In genomic region chr2:191500566-191501389, GRCh38 we compare ENCODE assay signal across 18 cellular contexts.
DNase-seq lines count a peak whose midpoint lies in the region; ATAC-seq and TF ChIP-seq lines count a peak whose summit lies in the region.
"Had no signal": no experiment of that assay in that cellular context is flagged by ENCODE, and none has a peak within 500 bp of the region (broad histone marks: within the 10 kb centered on the region; RNA-seq: fewer than 3 reads in every experiment).

No MANE protein-coding gene starts in this region.

- peaks cover 36% of the 10 kb centered on the region for H3K4me1 Mint-ChIP-seq in GM23338
- H3K4me1 Mint-ChIP-seq in activated T-helper 1 cell treated with anti-CD3 and anti-CD28 coated beads, Interleukin-12 subunit alpha, Interleukin-12 subunit beta, Interleukin-2, Interleukin-4 antibody, amounts not matched to agents 30 ng/mL and 10 ng/mL and 1 ng/mL, durations not matched to agents 14 hours and 24 hours and 36 hours (ENCODE audit: low read depth) = no peaks in the 10 kb centered on the region
- H3K4me1 Mint-ChIP-seq: B cell had no signal

- no peaks in the 10 kb centered on the region for H3F3A ChIP-seq in GM23338 (replicated peaks; ENCODE audit: low read depth)

- H3K9me3 Mint-ChIP-seq in GM23338 = peaks cover 22% of the 10 kb centered on the region
- H3K9me3 Mint-ChIP-seq in activated T-helper 1 cell treated with anti-CD3 and anti-CD28 coated beads, Interleukin-12 subunit alpha, Interleukin-12 subunit beta, Interleukin-2, Interleukin-4 antibody, amounts not matched to agents 30 ng/mL and 10 ng/mL and 1 ng/mL, durations not matched to agents 14 hours and 24 hours and 36 hours = no peaks in the 10 kb centered on the region
- H3K9me3 Mint-ChIP-seq: effector memory CD8-positive, alpha-beta T cell had no signal

- no peak overlapping the region for H3K4me3 ChIP-seq in GM23338
- no peak overlapping the region for H3K4me3 ChIP-seq in ascending aorta
- no peak overlapping the region for H3K4me3 ChIP-seq in hepatocyte
- H3K4me3 ChIP-seq: SJSA1 had no signal

- H3K79me2 ChIP-seq in GM23338 (replicated peaks; ENCODE audit: insufficient read depth) (no peaks in the 10 kb centered on the region), hepatocyte (no peaks in the 10 kb centered on the region)

- no peak overlapping the region for H3K27ac ChIP-seq in GM23338 (ENCODE audit: low read depth)
- peak overlapping the region; percentile 3 to 36 for H3K27ac ChIP-seq in ascending aorta
- peak overlapping the region; percentile 49 for H3K27ac ChIP-seq in hepatocyte
- H3K27ac ChIP-seq: SJSA1 had no signal

- TF ChIP-seq CTCF in GM23338 (conservative IDR thresholded peaks at IDR 0.05; ENCODE audit: low read depth in 2 of 2) (no peak), ascending aorta (IDR thresholded peaks at IDR 0.05) (no peak), hepatocyte (IDR thresholded peaks at IDR 0.05; ENCODE audit: poor library complexity) (no peak)

- 59% methylated on average over 8 of the region's 8 CpGs for WGBS in hepatocyte (ENCODE audit: low lambda C conversion rate, missing lambda C conversion rate)

- H3K4me1 ChIP-seq in GM23338 (ENCODE audit: insufficient read depth) = peaks cover 26% of the 10 kb centered on the region
- H3K4me1 ChIP-seq in ascending aorta = peaks cover 0 to 15% of the 10 kb centered on the region in 2 donors
- H3K4me1 ChIP-seq in hepatocyte (ENCODE audit: insufficient read depth) = peaks cover 13% of the 10 kb centered on the region

- H3K36me3 ChIP-seq in GM23338 (ENCODE audit: insufficient read depth) (no peaks in the 10 kb centered on the region), ascending aorta (no peaks in the 10 kb centered on the region), hepatocyte (replicated peaks; ENCODE audit: insufficient read depth, low read depth) (no peaks in the 10 kb centered on the region)
- H3K36me3 ChIP-seq: SJSA1 had no signal

- no peak for DNase-seq in GM23338 (ENCODE audit: low spot score)
- DNase-seq in ascending aorta (ENCODE audit: low spot score in 2 of 2) = no peak
- peak; percentile 23 for DNase-seq in hepatocyte (ENCODE audit: low spot score)
- no peak for DNase-seq in sciatic nerve (ENCODE audit: low spot score)
- no peak for DNase-seq in activated T-helper 1 cell treated with anti-CD3 and anti-CD28 coated beads, Interleukin-12 subunit alpha, Interleukin-12 subunit beta, Interleukin-2, Interleukin-4 antibody, amounts not matched to agents 30 ng/mL and 10 ng/mL and 1 ng/mL, durations not matched to agents 14 hours and 24 hours and 36 hours (ENCODE audit: low spot score)
- DNase-seq in inferior parietal cortex (ENCODE audit: extremely low spot score) = no peak
- no peak for DNase-seq in effector CD4-positive, alpha-beta T cell
- no peak for DNase-seq in SIG-M5 treated with dmso at 0.1 percent for 504 hours (lab: John Stamatoyannopoulos, UW; ENCODE audit: unreplicated experiment)
- DNase-seq: activated CD8-positive, alpha-beta T cell treated with anti-CD3 and anti-CD28 coated beads, Interleukin-2, amount 10 ng/mL, durations not matched to agents 7 days and 5 days; activated effector memory CD4-positive, alpha-beta T cell treated with Interleukin-2 at 50 U/mL for 16 hours; DMS79; effector memory CD8-positive, alpha-beta T cell; glutamatergic neuron; NCI-H2081 treated with DMSO at 0.1 percent for 48 hours; nephron progenitor cell; NK-92 treated with Interleukin-12 subunit alpha and Interleukin-12 subunit beta, amount 100 ng/mL, for 24 hours had no signal

- H3K27me3 ChIP-seq in GM23338 (ENCODE audit: insufficient read depth) = no peaks in the 10 kb centered on the region
- H3K27me3 ChIP-seq in ascending aorta = no peaks in the 10 kb centered on the region
- no peaks in the 10 kb centered on the region for H3K27me3 ChIP-seq in hepatocyte
- H3K27me3 ChIP-seq: SJSA1 had no signal

- H3K9me3 ChIP-seq in ascending aorta = no peaks in the 10 kb centered on the region
- H3K9me3 ChIP-seq in hepatocyte (ENCODE audit: low read depth) = no peaks in the 10 kb centered on the region
- H3K9me3 ChIP-seq: SJSA1 had no signal

- no peak overlapping the region for H3K4me3 Mint-ChIP-seq in GM23338
- no peak overlapping the region for H3K4me3 Mint-ChIP-seq in activated T-helper 1 cell treated with anti-CD3 and anti-CD28 coated beads, Interleukin-12 subunit alpha, Interleukin-12 subunit beta, Interleukin-2, Interleukin-4 antibody, amounts not matched to agents 30 ng/mL and 10 ng/mL and 1 ng/mL, durations not matched to agents 14 hours and 24 hours and 36 hours
- H3K4me3 Mint-ChIP-seq: activated CD8-positive, alpha-beta T cell treated with anti-CD3 and anti-CD28 coated beads, Interleukin-2, amount 10 ng/mL, durations not matched to agents 7 days and 5 days; B cell; effector memory CD8-positive, alpha-beta T cell; nephron progenitor cell had no signal

- intact Hi-C loops in ascending aorta (cut with DNase I) (loop anchor here (1.0 to 5.0 kb wide), 5 partner anchors 198 to 335 kb away; partner anchors contain the start of gene MYO1B), sciatic nerve (cut with DNase I) (loop anchor here (5.0 kb wide), 1 partner anchor 253 kb away; the partner anchor contains the start of gene MYO1B)
- intact Hi-C loops in activated T-helper 1 cell treated with anti-CD3 and anti-CD28 coated beads, Interleukin-12 subunit alpha, Interleukin-12 subunit beta, Interleukin-2, Interleukin-4 antibody, amounts not matched to agents 30 ng/mL and 10 ng/mL and 1 ng/mL, durations not matched to agents 14 hours and 24 hours and 36 hours (cut with micrococcal nuclease) = loop anchor here (1.0 kb wide), 1 partner anchor 335 kb away; no protein-coding TSS in a partner anchor

- H3K4me2 ChIP-seq in GM23338 (no peak overlapping the region), hepatocyte (no peak overlapping the region)

- H3K27ac Mint-ChIP-seq in GM23338 = no peak overlapping the region; the same call in 1 of the 2 replicates
- no peak overlapping the region for H3K27ac Mint-ChIP-seq in activated T-helper 1 cell treated with anti-CD3 and anti-CD28 coated beads, Interleukin-12 subunit alpha, Interleukin-12 subunit beta, Interleukin-2, Interleukin-4 antibody, amounts not matched to agents 30 ng/mL and 10 ng/mL and 1 ng/mL, durations not matched to agents 14 hours and 24 hours and 36 hours
- H3K27ac Mint-ChIP-seq: activated CD8-positive, alpha-beta T cell treated with anti-CD3 and anti-CD28 coated beads, Interleukin-2, amount 10 ng/mL, durations not matched to agents 7 days and 5 days; B cell; effector memory CD8-positive, alpha-beta T cell; nephron progenitor cell had no signal

- H2AFZ ChIP-seq in GM23338 (no peak overlapping the region; the same call in 1 of the 2 replicates), hepatocyte (no peak overlapping the region)

- H3K36me3 Mint-ChIP-seq in GM23338 (ENCODE audit: low read depth) = peaks cover 17% of the 10 kb centered on the region; the same call in 2 of the 3 replicates
- no peaks in the 10 kb centered on the region for H3K36me3 Mint-ChIP-seq in activated T-helper 1 cell treated with anti-CD3 and anti-CD28 coated beads, Interleukin-12 subunit alpha, Interleukin-12 subunit beta, Interleukin-2, Interleukin-4 antibody, amounts not matched to agents 30 ng/mL and 10 ng/mL and 1 ng/mL, durations not matched to agents 14 hours and 24 hours and 36 hours (ENCODE audit: low read depth)

- peaks cover 8% of the 10 kb centered on the region for H3K27me3 Mint-ChIP-seq in GM23338 (ENCODE audit: insufficient read depth, low read depth, poor library complexity)
- no peaks in the 10 kb centered on the region for H3K27me3 Mint-ChIP-seq in activated T-helper 1 cell treated with anti-CD3 and anti-CD28 coated beads, Interleukin-12 subunit alpha, Interleukin-12 subunit beta, Interleukin-2, Interleukin-4 antibody, amounts not matched to agents 30 ng/mL and 10 ng/mL and 1 ng/mL, durations not matched to agents 14 hours and 24 hours and 36 hours (ENCODE audit: insufficient read depth)
- H3K27me3 Mint-ChIP-seq: B cell had no signal

- H4K20me1 ChIP-seq in GM23338 (replicated peaks; ENCODE audit: insufficient read depth) = no peaks in the 10 kb centered on the region
- H4K20me1 ChIP-seq in hepatocyte (ENCODE audit: insufficient read depth, poor library complexity, severe bottlenecking) = no peaks in the 10 kb centered on the region

- H3K9me2 ChIP-seq in GM23338 (ENCODE audit: insufficient read depth) = no peaks in the 10 kb centered on the region; the same call in 1 of the 2 replicates
- H3K9me2 ChIP-seq in hepatocyte (replicated peaks; ENCODE audit: insufficient read depth) = no peaks in the 10 kb centered on the region

- ATAC-seq in GM23338 = peak; percentile 32; the same call in 1 of the 3 replicates
- peak; percentile 56 for ATAC-seq in sciatic nerve
- ATAC-seq: activated CD8-positive, alpha-beta T cell treated with anti-CD3 and anti-CD28 coated beads, Interleukin-2, amount 10 ng/mL, durations not matched to agents 7 days and 5 days; effector memory CD8-positive, alpha-beta T cell had no signal

TF ChIP-seq in GM23338, 12 proteins besides CTCF, POLR2A, EP300 and RAD21 (continues in another document):
- no peak for TF ChIP-seq ZNF114 (CRISPR knock-in tag; IDR thresholded peaks at IDR 0.05)
- no peak for TF ChIP-seq POLR2AphosphoS5 (IDR thresholded peaks at IDR 0.05; ENCODE audit: low read depth)
- TF ChIP-seq STAT1 (IDR thresholded peaks at IDR 0.05; ENCODE audit: unreplicated experiment) = no peak
- TF ChIP-seq NANOG (IDR thresholded peaks at IDR 0.05; ENCODE audit: borderline replicate concordance) = no peak
- TF ChIP-seq EZH2phosphoT487 (IDR thresholded peaks at IDR 0.05; ENCODE audit: unreplicated experiment) = no peak
